ENCODE assay signal across 25 cellular contexts in the genomic region with DNA sequence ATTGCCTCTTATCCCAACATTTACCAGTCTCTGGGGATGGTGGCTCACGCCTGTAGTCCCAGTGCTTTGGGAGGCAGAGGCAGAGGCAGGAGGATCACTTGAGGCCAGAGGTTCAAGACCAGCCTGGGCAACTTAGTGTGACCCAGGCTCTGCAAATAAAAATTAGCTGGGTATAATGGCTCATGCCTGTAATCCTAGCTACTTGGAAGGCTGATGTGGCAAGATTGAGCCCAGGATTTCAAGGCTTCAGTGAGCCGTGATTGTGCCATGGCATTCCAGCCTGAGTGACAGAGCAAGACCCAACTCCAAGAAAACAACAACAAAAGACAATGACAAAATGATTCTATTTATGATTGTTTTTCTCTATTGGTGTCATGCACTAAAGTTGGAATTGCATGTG.
"Had no signal": no experiment of that assay in that cellular context is flagged by ENCODE, and none has a peak within 500 bp of the region (broad histone marks: within the 10 kb centered on the region; RNA-seq: fewer than 3 reads in every experiment).

No MANE protein-coding gene starts in this region.

- H3K4me1 ChIP-seq: pancreas, prostate gland, right lobe of liver, sigmoid colon, stomach, thyroid gland, tibial nerve, upper lobe of left lung, vagina had no signal

- H3K9me3 ChIP-seq: neutrophil, pancreas, prostate gland, right lobe of liver, sigmoid colon, stomach, thoracic aorta, thyroid gland, upper lobe of left lung, vagina had no signal

- ATAC-seq: naive thymus-derived CD8-positive, alpha-beta T cell; natural killer cell treated with Interleukin-12 subunit alpha and Interleukin-12 subunit beta and Interleukin-15 and Interleukin-18, amount 100 ng/mL, for 72 hours; pancreas; right cardiac atrium; right lobe of liver; stimulated activated effector memory CD8-positive, alpha-beta T cell treated with anti-CD3 and anti-CD28 coated beads, Interleukin-12 subunit alpha, Interleukin-12 subunit beta, amount 100 ng/mL, for 72 hours; stimulated activated naive B cell treated with anti-CD40 and anti-IgM and Interleukin-4, amounts not matched to agents 10 μg/mL and 1 μg/mL and 100 μg/mL, for 72 hours had no signal

- DNase-seq: naive thymus-derived CD8-positive, alpha-beta T cell; nephron progenitor cell; nucleus accumbens; pancreas; right cardiac atrium; right lobe of liver; sigmoid colon; small intestine; stimulated activated CD4-positive, alpha-beta T cell treated with anti-CD3 and anti-CD28 coated beads, Interleukin-15, amount 100 ng/mL, for 24 hours; stimulated activated CD4-positive, alpha-beta T cell treated with anti-CD3 and anti-CD28 coated beads, Interleukin-2, amount 100 ng/mL, for 24 hours; stimulated activated CD4-positive, alpha-beta T cell treated with anti-CD3 and anti-CD28 coated beads, Interleukin-2, amount 100 ng/mL, for 48 hours; stimulated activated CD4-positive, alpha-beta T cell treated with anti-CD3 and anti-CD28 coated beads, Interleukin-4, amount 100 ng/mL, for 24 hours; stimulated activated naive B cell treated with anti-CD40 and anti-IgM and Interleukin-4, amounts not matched to agents 10 μg/mL and 1 μg/mL and 100 μg/mL, for 72 hours; stimulated activated naive CD4-positive, alpha-beta T cell treated with Interleukin-2 at 50 U/mL for 16 hours; stomach; thyroid gland; trophoblast cell; upper lobe of left lung had no signal

- H3K27me3 ChIP-seq: neutrophil, pancreas, right lobe of liver, sigmoid colon, thyroid gland, tibial nerve, upper lobe of left lung, vagina had no signal

- H3K36me3 ChIP-seq: neutrophil, pancreas, prostate gland, right lobe of liver, sigmoid colon, stomach, thoracic aorta, thyroid gland, tibial nerve, upper lobe of left lung, vagina had no signal

- H3K4me3 ChIP-seq: pancreas, prostate gland, right lobe of liver, sigmoid colon, stomach, thoracic aorta, thyroid gland, tibial nerve, upper lobe of left lung, vagina had no signal

- H3K27ac ChIP-seq: neutrophil, pancreas, prostate gland, right lobe of liver, sigmoid colon, stomach, thoracic aorta, thyroid gland, tibial nerve, upper lobe of left lung, vagina had no signal
